ENCODE assay signal across 16 cellular contexts in genomic region chr3:152480282-152480953, GRCh38.
DNase-seq lines count a peak whose midpoint lies in the region; ATAC-seq, FAIRE-seq and TF ChIP-seq lines count a peak whose summit lies in the region.
"Had no signal": no experiment of that assay in that cellular context is flagged by ENCODE, and none has a peak within 500 bp of the region (broad histone marks: within the 10 kb centered on the region; RNA-seq: fewer than 3 reads in every experiment).

No MANE protein-coding gene starts in this region.

- no peak overlapping the region for H3K27ac ChIP-seq in pancreas
- H3K27ac ChIP-seq in smooth muscle cell (ENCODE audit: low read depth): no peak overlapping the region
- H3K27ac ChIP-seq: C4-2B, neutrophil had no signal

- H3K4me2 ChIP-seq in smooth muscle cell: no peak overlapping the region

- no peaks in the 10 kb centered on the region for H4K20me1 ChIP-seq in smooth muscle cell (ENCODE audit: low read depth)

- no peaks in the 10 kb centered on the region for H3K4me1 ChIP-seq in pancreas
- no peaks in the 10 kb centered on the region for H3K4me1 ChIP-seq in smooth muscle cell (ENCODE audit: low read depth)

- no peak overlapping the region for H3K4me3 ChIP-seq in pancreas
- H3K4me3 ChIP-seq in smooth muscle cell: no peak overlapping the region
- H3K4me3 ChIP-seq in foreskin fibroblast (ENCODE audit: low read depth in 1 of 2, low read length in 2 of 2): no peak overlapping the region

- DNase-seq in MV-4-11 (lab: John Stamatoyannopoulos, UW) (peak; percentile 31), pancreas (no peak), smooth muscle cell (lab: John Stamatoyannopoulos, UW; ENCODE audit: unreplicated experiment) (no peak), NCI-H1105 (lab: John Stamatoyannopoulos, UW) (no peak), foreskin fibroblast (no peak)
- DNase-seq: NCI-H2081; stimulated activated CD4-positive, alpha-beta T cell treated with anti-CD3 and anti-CD28 coated beads, Interleukin-1b, Interleukin-23, amount 100 ng/mL, for 48 hours; substantia nigra had no signal

- H3F3A ChIP-seq in smooth muscle cell (ENCODE audit: low read depth): no peaks in the 10 kb centered on the region

- intact Hi-C loops in pancreas (cut with DNase I): no loop called here

- H3K27me3 ChIP-seq in pancreas (no peaks in the 10 kb centered on the region), smooth muscle cell (ENCODE audit: low read depth) (no peaks in the 10 kb centered on the region)
- H3K27me3 ChIP-seq: neutrophil had no signal

- peak; percentile 83 for ATAC-seq in GM18508 (IDR thresholded peaks at IDR 0.05; ENCODE audit: insufficient read depth, unreplicated experiment)
- ATAC-seq in GM21367 (IDR thresholded peaks at IDR 0.05; ENCODE audit: unreplicated experiment): peak; percentile 92
- peak; percentile 73 for ATAC-seq in HG03025 (IDR thresholded peaks at IDR 0.05; ENCODE audit: low FRiP score, unreplicated experiment)
- no peak for ATAC-seq in pancreas
- ATAC-seq: activated CD4-positive, CD25-positive, alpha-beta regulatory T cell treated with anti-CD3 and anti-CD28 coated beads, Interleukin-2, amount 50 U/mL, for 24 hours; activated T-helper 17 cell treated with anti-CD3 and anti-CD28 coated beads, Interleukin-2, amount 50 U/mL, for 72 hours; Right ventricle myocardium inferior had no signal

- no peak overlapping the region for H2AFZ ChIP-seq in smooth muscle cell (ENCODE audit: low read depth)

- H3K79me2 ChIP-seq in smooth muscle cell (ENCODE audit: low read depth): no peaks in the 10 kb centered on the region

- no peak for FAIRE-seq in pancreas (lab: Jason Lieb, UNC)

- WGBS in pancreas, 2 donors: 33 to 49% methylated on average over 2 of the region's 2 CpGs
- WGBS in smooth muscle cell (ENCODE audit: low lambda C conversion rate): 80% methylated on average over 2 of the region's 2 CpGs

- TF ChIP-seq CTCF in pancreas (IDR thresholded peaks at IDR 0.05): no peak
- no peak for TF ChIP-seq CTCF in smooth muscle cell (IDR thresholded peaks at IDR 0.05; ENCODE audit: borderline replicate concordance, insufficient read depth, poor library complexity, severe bottlenecking)
- TF ChIP-seq CTCF in foreskin fibroblast (IDR thresholded peaks at IDR 0.05; ENCODE audit: low read depth, low read length): no peak

- H3K36me3 ChIP-seq in pancreas: no peaks in the 10 kb centered on the region
- no peaks in the 10 kb centered on the region for H3K36me3 ChIP-seq in smooth muscle cell (ENCODE audit: low read depth)
- H3K36me3 ChIP-seq: neutrophil had no signal

- H3K9me3 ChIP-seq in pancreas (peaks cover 0 to 10% (median 0%) of the 10 kb centered on the region in 4 donors), smooth muscle cell (replicated peaks; ENCODE audit: low read depth) (peaks cover 13% of the 10 kb centered on the region)
- H3K9me3 ChIP-seq: neutrophil had no signal

- H3K9ac ChIP-seq in smooth muscle cell (ENCODE audit: low read depth): no peak overlapping the region

Comparison
In these comparisons a context has a peak if more than half of its experiments do, and no peak if none do; other contexts are left out.
1. ATAC-seq: peak in GM18508 (single experiment), GM21367 (single experiment) and HG03025 (single experiment); none in pancreas (0 of 4).